7 cellular contexts compared by ENCODE assay signal in the genomic region with DNA sequence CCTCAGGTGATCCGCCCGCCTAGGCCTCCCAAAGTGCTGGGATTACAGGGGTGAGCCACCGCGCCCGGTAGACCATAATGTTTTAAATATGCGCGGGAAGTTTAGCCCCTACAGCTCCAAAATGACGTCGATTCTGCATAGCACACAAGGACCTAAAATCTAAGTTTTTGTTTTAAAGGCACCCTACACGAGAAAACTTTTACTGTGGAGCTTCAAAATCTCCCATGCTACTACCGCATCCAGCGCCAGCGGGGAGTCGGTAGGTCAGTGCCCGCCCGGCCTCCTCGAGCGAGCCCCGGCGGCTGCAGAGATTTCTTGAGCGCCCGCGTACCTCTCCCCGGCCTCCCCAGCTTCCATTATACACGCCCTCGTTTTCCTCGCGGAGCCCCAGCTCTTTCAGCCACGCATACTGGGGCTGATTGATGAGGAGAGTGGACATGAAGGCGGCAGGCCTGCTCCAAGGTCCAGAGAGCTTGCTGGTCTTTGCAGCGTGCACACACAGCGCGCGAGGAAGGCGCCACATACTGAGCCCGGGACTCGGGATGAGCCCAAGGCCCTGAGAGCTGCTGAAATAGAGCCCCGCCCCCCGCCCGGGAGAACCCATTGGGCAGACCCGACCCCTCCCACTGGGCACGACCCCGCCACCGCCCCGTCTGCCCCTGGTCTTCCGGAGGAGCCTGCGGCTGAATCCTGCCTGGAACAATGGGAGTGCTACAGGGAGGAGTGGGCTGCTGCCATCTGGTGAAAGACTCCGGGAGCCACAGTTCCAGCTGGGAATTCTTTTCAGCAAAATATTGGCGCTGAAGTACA. TPM values are rescaled to one million over a fixed set of nuclear protein-coding genes. Genes with fewer than 3 reads are reported as not detected.
DNase-seq lines count a peak whose midpoint lies in the region; ATAC-seq, FAIRE-seq and TF ChIP-seq lines count a peak whose summit lies in the region.

A gene (minus strand): TSS at position 544 of the 810 bp plus-strand sequence. CDS start 21 bp downstream, at position 523.

- peak; percentile 82 for TF ChIP-seq CTCF in HepG2 (CRISPR knock-in tag; IDR thresholded peaks at IDR 0.05)

- TF ChIP-seq POLR2A in HepG2 (IDR thresholded peaks at IDR 0.05; ENCODE audit: insufficient read depth in 1 of 2, low read depth in 2 of 2, low read length in 2 of 2): peak; percentile 94 to 98

- peak; percentile 67 for ATAC-seq in GM18499 (IDR thresholded peaks at IDR 0.05; ENCODE audit: insufficient read depth, unreplicated experiment)
- ATAC-seq in HG02798 (IDR thresholded peaks at IDR 0.05; ENCODE audit: poor library complexity, unreplicated experiment): peak; percentile 79
- peak; percentile 95 for ATAC-seq in HepG2

- WGBS in ectodermal cell, 2 experiments: 0 to 1% methylated on average over 49 of the region's 49 CpGs
- under 1% methylated on average over 20 of the region's 49 CpGs for WGBS in HepG2 (ENCODE audit: low lambda C conversion rate)

- intact Hi-C loops in HepG2 (cut with micrococcal nuclease; ENCODE audit: unreplicated experiment): loop anchor here (1.0 to 5.0 kb wide), 7 partner anchors 51 to 883 kb away; a partner anchor contains a TSS

- peaks cover 23% of the 10 kb centered on the region for H3K79me2 ChIP-seq in HepG2 (ENCODE audit: insufficient read depth, low read length)

- H4K20me1 ChIP-seq in HepG2 (ENCODE audit: insufficient read depth, low read length): no peaks in the 10 kb centered on the region; the same call in 1 of the 2 replicates

- POLR2A ChIA-PET in HepG2 (lab: Yijun Ruan, JAX): interaction anchor here (0.7 to 3.3 kb wide), 20 partner anchors 9 to 478 kb away, joined by 3 to 16 read pairs (median 4); a partner anchor contains a TSS

- peak in 1 of 2 experiments; percentile 21; a peak in 1 of 4 replicates for TF ChIP-seq EP300 in HepG2 (IDR thresholded peaks at IDR 0.05; ENCODE audit: low read depth in 2 of 2, low read length in 2 of 2)
- no peak for TF ChIP-seq EP300 in HepG2 (CRISPR knock-in tag; IDR thresholded peaks at IDR 0.05; ENCODE audit: borderline replicate concordance)

- H3K4me1 ChIP-seq in ectodermal cell (ENCODE audit: control insufficient read depth, insufficient read depth, low read length) (peaks cover 7% of the 10 kb centered on the region), HepG2 (ENCODE audit: insufficient read depth, low read length) (peaks cover 48% of the 10 kb centered on the region)

- TSS peak; percentile 64 for BruUV-seq in HepG2 (replicated peaks; lab: Mats Ljungman, UMichigan)

- H3K36me3 ChIP-seq in ectodermal cell (ENCODE audit: control insufficient read depth, insufficient read depth, low read length) (peaks cover 17% of the 10 kb centered on the region), HepG2 (replicated peaks in 1 of 2; ENCODE audit: control insufficient read depth in 1 of 2, insufficient read depth in 2 of 2, low read length in 2 of 2) (peaks cover 2 to 8% of the 10 kb centered on the region in 2 experiments; a peak in 3 of 5 replicates)

- peak within 1 kb of the TSS; percentile 97 for H3K4me2 ChIP-seq in HepG2 (ENCODE audit: low read depth, low read length)

- CTCF ChIA-PET in HepG2 (lab: Yijun Ruan, JAX; ENCODE audit: low intra/inter-chr PET ratio, low total read pairs): interaction anchor here (0.7 to 1.5 kb wide), 3 partner anchors 51 to 256 kb away, joined by 3 to 6 read pairs (median 3); no protein-coding TSS in a partner anchor

- H3K9me3 ChIP-seq in ectodermal cell (ENCODE audit: control insufficient read depth, low read length): no peaks in the 10 kb centered on the region
- H3K9me3 ChIP-seq in HepG2 (ENCODE audit: low read length): no peaks in the 10 kb centered on the region

- H3K27ac ChIP-seq in ectodermal cell (ENCODE audit: insufficient read depth, low read depth, low read length, poor library complexity, severe bottlenecking): peak within 1 kb of the TSS; percentile 93
- H3K27ac ChIP-seq in HepG2 (ENCODE audit: extremely low read length, insufficient read depth, low read length): peak within 1 kb of the TSS; percentile 86

- in situ Hi-C loops in HepG2 (cut with HindIII; ENCODE audit: extremely low pct_ligation_motif_present, low pct_unique_long_range_greater_than_20kb): no loop called here

- H3K9ac ChIP-seq in HepG2 (ENCODE audit: insufficient read depth, low read depth, low read length): peak within 1 kb of the TSS; percentile 71

- peak within 1 kb of the TSS; percentile 100 for H2AFZ ChIP-seq in HepG2 (ENCODE audit: low read length)

- DNase-seq in NCI-H2171 (lab: John Stamatoyannopoulos, UW) (peak; percentile 46), HepG2 (ENCODE audit: low spot score) (peak; percentile 95)
- DNase-seq in activated CD4-positive, alpha-beta T cell treated with anti-CD3 and anti-CD28 coated beads, Interleukin-2, amount 50 U/mL, for 1 hour: peak; percentile 28
- DNase-seq in stimulated activated CD4-positive, alpha-beta T cell treated with anti-CD3 and anti-CD28 coated beads, Interleukin-2, amount 100 ng/mL, for 24 hours: peak; percentile 52 to 71

- H3K4me3 ChIP-seq in ectodermal cell (ENCODE audit: insufficient read depth, low read depth, low read length) (peak within 1 kb of the TSS; percentile 68), HepG2 (replicated peaks in 1 of 3; ENCODE audit: insufficient read depth in 1 of 3, low read depth in 2 of 3, low read length in 3 of 3) (peak within 1 kb of the TSS; percentile 75 to 85 (median 76))

- FAIRE-seq in HepG2 (lab: Jason Lieb, UNC): peak; percentile 59

- no peaks in the 10 kb centered on the region for H3K27me3 ChIP-seq in ectodermal cell (ENCODE audit: control insufficient read depth, insufficient read depth, low read length, poor library complexity, severe bottlenecking)
- no peaks in the 10 kb centered on the region; a peak in 1 of 5 replicates for H3K27me3 ChIP-seq in HepG2 (ENCODE audit: control insufficient read depth in 1 of 2, insufficient read depth in 2 of 2, low read length in 2 of 2)

- peak; percentile 59 for TF ChIP-seq RAD21 in HepG2 (CRISPR knock-in tag; IDR thresholded peaks at IDR 0.05)

TF ChIP-seq in HepG2, 621 proteins besides CTCF, POLR2A, EP300 and RAD21 (continues in another document):
- TF ChIP-seq AKAP8 (CRISPR knock-in tag; IDR thresholded peaks at IDR 0.05) (peak; percentile 79; the same call in 1 of the 2 replicates), ZBTB7B (CRISPR knock-in tag; IDR thresholded peaks at IDR 0.05) (peak; percentile 62; the same call in 1 of the 2 replicates), SOX13 (IDR thresholded peaks at IDR 0.05) (no peak), SOX13 (CRISPR knock-in tag; conservative IDR thresholded peaks at IDR 0.05 in 1 of 2, IDR thresholded peaks at IDR 0.05 in 1 of 2) (peak in 1 of 2 experiments; percentile 76; a peak in 2 of 4 replicates), MAZ (IDR thresholded peaks at IDR 0.05; ENCODE audit: borderline replicate concordance, low read depth, low read length) (peak; percentile 67), MAZ (CRISPR knock-in tag; IDR thresholded peaks at IDR 0.05; ENCODE audit: low read depth) (peak; percentile 60), ZNF816 (CRISPR knock-in tag; IDR thresholded peaks at IDR 0.05; ENCODE audit: borderline replicate concordance) (peak; percentile 60; the same call in 1 of the 2 replicates), CBX1 (IDR thresholded peaks at IDR 0.05; ENCODE audit: low read depth) (peak; percentile 61), ZNF296 (CRISPR knock-in tag; conservative IDR thresholded peaks at IDR 0.05) (no peak)
- TF ChIP-seq, protein P1, sequence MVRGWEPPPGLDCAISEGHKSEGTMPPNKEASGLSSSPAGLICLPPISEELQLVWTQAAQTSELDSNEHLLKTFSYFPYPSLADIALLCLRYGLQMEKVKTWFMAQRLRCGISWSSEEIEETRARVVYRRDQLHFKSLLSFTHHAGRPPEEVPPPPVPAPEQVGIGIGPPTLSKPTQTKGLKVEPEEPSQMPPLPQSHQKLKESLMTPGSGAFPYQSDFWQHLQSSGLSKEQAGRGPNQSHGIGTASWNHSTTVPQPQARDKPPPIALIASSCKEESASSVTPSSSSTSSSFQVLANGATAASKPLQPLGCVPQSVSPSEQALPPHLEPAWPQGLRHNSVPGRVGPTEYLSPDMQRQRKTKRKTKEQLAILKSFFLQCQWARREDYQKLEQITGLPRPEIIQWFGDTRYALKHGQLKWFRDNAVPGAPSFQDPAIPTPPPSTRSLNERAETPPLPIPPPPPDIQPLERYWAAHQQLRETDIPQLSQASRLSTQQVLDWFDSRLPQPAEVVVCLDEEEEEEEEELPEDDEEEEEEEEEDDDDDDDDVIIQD (CRISPR knock-in tag; IDR thresholded peaks at IDR 0.05; ENCODE audit: low read depth): peak; percentile 51; the same call in 1 of the 2 replicates

RNA-seq across cellular contexts. Expression of the gene that starts here (rescaled TPM):
- 213 TPM for polyA plus RNA-seq in ectodermal cell (2013, experiment 1 of 4)
- 216 TPM for polyA plus RNA-seq in ectodermal cell (2013, experiment 2 of 4)
- 157 TPM for polyA plus RNA-seq in ectodermal cell (2013, experiment 3 of 4)
- polyA plus RNA-seq in ectodermal cell (2013, experiment 4 of 4): 166 TPM
- total RNA-seq in HepG2 (2016; rRNA removed; fragmentation: Illumina TruSeq; extraction: Trizol): 69.0 and 132 TPM in 2 replicates
- total RNA-seq in HepG2 (2016; cell fraction: cytosol; rRNA removed; fragmentation: Illumina TruSeq; extraction: Trizol; ENCODE audit: low read depth): 25.5 and 27.2 TPM in 2 replicates
- 68.9 and 140 TPM in 2 replicates for total RNA-seq in HepG2 (2016; cell fraction: insoluble cytoplasmic fraction; rRNA removed; fragmentation: Illumina TruSeq; extraction: Trizol)
- total RNA-seq in HepG2 (2016; cell fraction: membrane; rRNA removed; fragmentation: Illumina TruSeq; extraction: Trizol): 30.4 and 36.0 TPM in 2 replicates
- 88.1 and 94.1 TPM in 2 replicates for total RNA-seq in HepG2 (2016; cell fraction: nucleus; rRNA removed; fragmentation: Illumina TruSeq; extraction: Trizol)
- polyA plus RNA-seq in HepG2 (2011; rRNA removed): 64.5 and 100 TPM in 2 replicates
- polyA plus RNA-seq in HepG2 (2011; cell fraction: cytosol; rRNA removed): 60.2 and 62.6 TPM in 2 replicates
- polyA plus RNA-seq in HepG2 (2011; cell fraction: nucleus; rRNA removed): 25.1 and 27.1 TPM in 2 replicates
- 63.1 and 161 TPM in 2 replicates for polyA plus RNA-seq in HepG2 (2012)
- 22.7 and 28.6 TPM in 2 replicates for polyA plus RNA-seq in HepG2 (2016; cell fraction: cytosol; fragmentation: Illumina TruSeq; extraction: Trizol; ENCODE audit: low read depth)
- polyA plus RNA-seq in HepG2 (2016; cell fraction: insoluble cytoplasmic fraction; fragmentation: Illumina TruSeq; extraction: Trizol; ENCODE audit: low read depth): 290 TPM in 2 replicates
- 35.9 and 40.2 TPM in 2 replicates for polyA plus RNA-seq in HepG2 (2016; cell fraction: membrane; fragmentation: Illumina TruSeq; extraction: Trizol; ENCODE audit: low read depth)
- 144 and 152 TPM in 2 replicates for polyA plus RNA-seq in HepG2 (2016; cell fraction: nucleus; fragmentation: Illumina TruSeq; extraction: Trizol; ENCODE audit: insufficient read depth, low read depth)
- polyA minus RNA-seq in HepG2 (2011; rRNA and poly(A)+ RNA removed; ENCODE audit: low replicate concordance): 96.9 and 101 TPM in 2 replicates
- polyA minus RNA-seq in HepG2 (2011; cell fraction: cytosol; rRNA and poly(A)+ RNA removed): 31.7 and 41.1 TPM in 2 replicates
- polyA minus RNA-seq in HepG2 (2011; cell fraction: nucleus; rRNA and poly(A)+ RNA removed): 61.4 and 63.3 TPM in 2 replicates

Comparison
In these comparisons a context has a peak if more than half of its experiments do, and no peak if none do; other contexts are left out.
1. Peak in every context shown above with its lines: DNase-seq, ATAC-seq, H3K4me3 ChIP-seq and H3K27ac ChIP-seq.
2. DNase-seq: peak in every context shown above with its lines; median percentile 95 in HepG2; 62 in stimulated activated CD4-positive, alpha-beta T cell treated with anti-CD3 and anti-CD28 coated beads, Interleukin-2, amount 100 ng/mL, for 24 hours; 46 in NCI-H2171; 28 in activated CD4-positive, alpha-beta T cell treated with anti-CD3 and anti-CD28 coated beads, Interleukin-2, amount 50 U/mL, for 1 hour.